Comparison of ENCODE assay signal across 9 cellular contexts in genomic region chr9:28487561-28487960, GRCh38.
"Had no signal": no experiment of that assay in that cellular context is flagged by ENCODE, and none has a peak within 500 bp of the region (broad histone marks: within the 10 kb centered on the region; RNA-seq: fewer than 3 reads in every experiment).

No MANE protein-coding gene starts in this region.

- DNase-seq: GM23248, H7, HFFc6, KBM-7 had no signal

- H3K9me3 ChIP-seq: HAP-1 had no signal

- H3K36me3 ChIP-seq: HAP-1 had no signal

- ATAC-seq: HCT116 had no signal

- H3K27me3 Mint-ChIP-seq: IgD-negative memory B cell had no signal

- H3K27ac Mint-ChIP-seq: HFFc6, IgD-negative memory B cell had no signal

- H3K4me1 ChIP-seq: HAP-1 had no signal

- H3K4me1 Mint-ChIP-seq: IgD-negative memory B cell had no signal

- H3K4me2 ChIP-seq: KMS-11 had no signal

- H3K9ac ChIP-seq: GM23248, KMS-11 had no signal

- H3K27ac ChIP-seq: GM23248, HL-60, KMS-11 had no signal

- H3K36me3 Mint-ChIP-seq: IgD-negative memory B cell had no signal

- H3K4me3 Mint-ChIP-seq: HFFc6, IgD-negative memory B cell had no signal

- H3K4me3 ChIP-seq: GM23248, HAP-1 had no signal

- H2AFZ ChIP-seq: GM23248 had no signal
